Comparison of ENCODE assay signal across 3 cellular contexts in the genomic region with DNA sequence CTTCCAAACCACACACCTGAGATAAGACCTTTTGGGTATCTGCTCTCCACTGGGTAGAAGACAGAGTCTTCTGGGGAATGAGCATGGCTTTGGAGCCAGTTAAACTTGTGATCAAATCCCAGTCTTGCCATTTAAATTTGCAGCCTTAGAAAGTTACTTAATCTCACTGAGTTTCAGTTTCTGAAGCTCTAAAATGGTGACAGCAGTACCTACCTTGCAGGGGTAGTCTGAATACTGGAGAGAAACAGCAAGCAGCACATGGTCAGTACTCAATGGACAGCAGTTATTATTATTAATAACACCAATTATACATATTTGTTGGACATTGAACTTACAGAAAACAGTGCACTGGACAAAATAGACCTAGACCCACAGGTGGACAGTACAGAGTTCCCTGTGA.
"Had no signal": no experiment of that assay in that cellular context is flagged by ENCODE, and none has a peak within 500 bp of the region (broad histone marks: within the 10 kb centered on the region; RNA-seq: fewer than 3 reads in every experiment).

No MANE protein-coding gene starts in this region.

- ATAC-seq: GM12878 had no signal

- H3K4me3 ChIP-seq: GM12878 had no signal

- DNase-seq: GDM1, GF-D8 had no signal
